ENCODE assay signal across 20 cellular contexts in the genomic region with DNA sequence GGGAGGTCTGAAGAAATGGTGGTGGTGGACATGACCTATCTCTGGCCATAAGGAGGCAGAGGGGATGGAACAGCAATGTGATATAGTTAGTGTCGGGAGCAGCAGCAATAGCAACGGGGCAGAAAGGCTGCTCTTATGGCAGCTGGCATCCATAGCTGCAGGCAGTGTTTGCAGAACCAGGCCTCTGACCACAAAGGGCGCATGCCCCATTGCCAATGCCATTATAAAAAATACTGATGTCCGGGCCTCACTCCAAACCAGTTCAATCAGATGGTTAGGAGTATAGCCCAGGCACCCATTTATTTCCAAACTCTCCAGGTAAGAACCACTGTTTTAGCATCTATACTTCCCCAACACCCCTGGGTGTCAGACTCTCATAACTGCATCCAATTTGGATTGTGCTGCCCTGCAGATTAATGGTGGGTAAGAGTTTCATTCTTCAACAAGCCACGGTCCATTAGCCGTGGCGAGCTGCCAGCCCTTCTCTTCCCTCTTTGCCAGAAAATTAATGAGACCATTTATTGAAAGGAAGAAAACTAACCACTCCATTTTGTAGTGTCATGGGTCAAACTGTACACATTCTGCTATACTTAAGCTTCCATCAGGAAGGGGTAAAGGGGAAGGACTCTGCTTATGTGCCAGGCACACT.
DNase-seq lines count a peak whose midpoint lies in the region; ATAC-seq and TF ChIP-seq lines count a peak whose summit lies in the region.
"Had no signal": no experiment of that assay in that cellular context is flagged by ENCODE, and none has a peak within 500 bp of the region (broad histone marks: within the 10 kb centered on the region; RNA-seq: fewer than 3 reads in every experiment).

No MANE protein-coding gene starts in this region.

- H3K4me3 Mint-ChIP-seq in brain (no peak overlapping the region), immature natural killer cell (no peak overlapping the region)
- H3K4me3 Mint-ChIP-seq in stimulated activated effector memory CD8-positive, alpha-beta T cell treated with anti-CD3 and anti-CD28 coated beads, Interleukin-12 subunit alpha, Interleukin-12 subunit beta, amount 100 ng/mL, for 72 hours, result no peak overlapping the region

- TF ChIP-seq CTCF in brain (conservative IDR thresholded peaks at IDR 0.05), result no peak
- TF ChIP-seq CTCF in GM10248 (IDR thresholded peaks at IDR 0.05; ENCODE audit: control extremely low read depth, extremely low read depth, low read depth, missing control alignments), result no peak
- TF ChIP-seq CTCF in A673 (conservative IDR thresholded peaks at IDR 0.05; ENCODE audit: low read depth, low read length), result no peak

- CTCF ChIA-PET in GM10248 (lab: Yijun Ruan, JAX), result no interaction called here
- CTCF ChIA-PET in A673 (lab: Charles Lee), result no interaction called here

- no peaks in the 10 kb centered on the region for H3K36me3 ChIP-seq in A673 (ENCODE audit: insufficient read depth, low read length, poor library complexity, severe bottlenecking)
- H3K36me3 ChIP-seq: left lung, MG63, sigmoid colon, suprapubic skin had no signal

- H3K27ac ChIP-seq in A673 (ENCODE audit: low read depth, low read length, poor library complexity, severe bottlenecking), result no peak overlapping the region
- H3K27ac ChIP-seq: left lung, sigmoid colon, suprapubic skin had no signal

- H3K9me3 ChIP-seq in A673 (ENCODE audit: low read depth, low read length, poor library complexity, severe bottlenecking), result no peaks in the 10 kb centered on the region
- H3K9me3 ChIP-seq: left lung, MG63, mucosa of descending colon, sigmoid colon, suprapubic skin had no signal

- peaks cover 20% of the 10 kb centered on the region for H3K27me3 Mint-ChIP-seq in brain
- H3K27me3 Mint-ChIP-seq in immature natural killer cell (ENCODE audit: low read depth in 3 of 3), result peaks cover 0 to 3% (median 2%) of the 10 kb centered on the region in 3 donors

- ATAC-seq in stimulated activated effector memory CD8-positive, alpha-beta T cell treated with anti-CD3 and anti-CD28 coated beads, Interleukin-12 subunit alpha, Interleukin-12 subunit beta, amount 100 ng/mL, for 72 hours, result no peak
- ATAC-seq: HCT116, left lung, mucosa of descending colon had no signal

- peaks cover 0 to 4% (median 0%) of the 10 kb centered on the region in 5 experiments for H3K9me3 Mint-ChIP-seq in brain
- peaks cover 3% of the 10 kb centered on the region for H3K9me3 Mint-ChIP-seq in stimulated activated effector memory CD8-positive, alpha-beta T cell treated with anti-CD3 and anti-CD28 coated beads, Interleukin-12 subunit alpha, Interleukin-12 subunit beta, amount 100 ng/mL, for 72 hours
- H3K9me3 Mint-ChIP-seq in immature natural killer cell, result no peaks in the 10 kb centered on the region

- peaks cover 30% of the 10 kb centered on the region for H3K4me1 Mint-ChIP-seq in brain
- no peaks in the 10 kb centered on the region for H3K4me1 Mint-ChIP-seq in stimulated activated effector memory CD8-positive, alpha-beta T cell treated with anti-CD3 and anti-CD28 coated beads, Interleukin-12 subunit alpha, Interleukin-12 subunit beta, amount 100 ng/mL, for 72 hours
- peaks cover 0 to 2% of the 10 kb centered on the region in 2 donors for H3K4me1 Mint-ChIP-seq in immature natural killer cell

- BruUV-seq in A673 (replicated peaks; lab: Mats Ljungman, UMichigan), result no TSS peak

- H3K36me3 Mint-ChIP-seq in brain, result no peaks in the 10 kb centered on the region
- no peaks in the 10 kb centered on the region for H3K36me3 Mint-ChIP-seq in stimulated activated effector memory CD8-positive, alpha-beta T cell treated with anti-CD3 and anti-CD28 coated beads, Interleukin-12 subunit alpha, Interleukin-12 subunit beta, amount 100 ng/mL, for 72 hours
- no peaks in the 10 kb centered on the region for H3K36me3 Mint-ChIP-seq in immature natural killer cell

- no peaks in the 10 kb centered on the region for H3K4me1 ChIP-seq in A673 (ENCODE audit: insufficient read depth, low read length, poor library complexity, severe bottlenecking)
- H3K4me1 ChIP-seq: left lung, sigmoid colon, suprapubic skin had no signal

- intact Hi-C loops in A673 (cut with micrococcal nuclease; ENCODE audit: unreplicated experiment), result no loop called here

- DNase-seq in DMS153 (lab: John Stamatoyannopoulos, UW), result peak; percentile 88
- DNase-seq in NCI-H128 (lab: John Stamatoyannopoulos, UW; ENCODE audit: unreplicated experiment), result peak; percentile 86
- peak; percentile 77 for DNase-seq in NCI-H510A treated with DMSO at 0.1 percent for 48 hours (lab: John Stamatoyannopoulos, UW)
- no peak for DNase-seq in GM10248 (ENCODE audit: extremely low spot score)
- no peak for DNase-seq in A673 (ENCODE audit: low spot score)
- DNase-seq in stimulated activated effector memory CD8-positive, alpha-beta T cell treated with anti-CD3 and anti-CD28 coated beads, Interleukin-12 subunit alpha, Interleukin-12 subunit beta, amount 100 ng/mL, for 72 hours (ENCODE audit: low spot score in 2 of 2), result no peak
- no peak for DNase-seq in immature natural killer cell
- DNase-seq: activated CD4-positive, alpha-beta T cell treated with anti-CD3 and anti-CD28 coated beads for 4 hours; activated CD8-positive, alpha-beta memory T cell treated with anti-CD3 and anti-CD28 coated beads, Interleukin-2, amount 50 U/mL, for 4 hours; aorta; Calu3; left lung; MG63; mucosa of descending colon; sigmoid colon; stimulated activated CD4-positive, alpha-beta T cell treated with anti-CD3 and anti-CD28 coated beads, Interleukin-2, amount 100 ng/mL, for 24 hours; T-helper 9 cell had no signal

- peaks cover 4% of the 10 kb centered on the region for H3K27me3 ChIP-seq in A673 (replicated peaks; ENCODE audit: insufficient read depth, low read depth, low read length, poor library complexity)
- H3K27me3 ChIP-seq: left lung, MG63, sigmoid colon, suprapubic skin had no signal

- POLR2A ChIA-PET in GM10248 (lab: Yijun Ruan, JAX) (no interaction called here), A673 (lab: Charles Lee; ENCODE audit: low non-redundant PET) (no interaction called here)

- no peak overlapping the region for H3K4me3 ChIP-seq in A673 (ENCODE audit: low read depth, low read length, poor library complexity, severe bottlenecking)
- H3K4me3 ChIP-seq: left lung, MG63, mucosa of descending colon, sigmoid colon, suprapubic skin had no signal

- H3K27ac Mint-ChIP-seq in brain (peak overlapping the region in 4 of 5 experiments; percentile 3 to 75 (median 15)), immature natural killer cell (no peak overlapping the region)
- no peak overlapping the region for H3K27ac Mint-ChIP-seq in stimulated activated effector memory CD8-positive, alpha-beta T cell treated with anti-CD3 and anti-CD28 coated beads, Interleukin-12 subunit alpha, Interleukin-12 subunit beta, amount 100 ng/mL, for 72 hours

Comparison
In these comparisons a context has a peak if more than half of its experiments do, and no peak if none do; other contexts are left out.
1. DNase-seq: peak in DMS153 (single experiment), NCI-H128 (single experiment) and NCI-H510A treated with DMSO at 0.1 percent for 48 hours (single experiment); none in GM10248 (single experiment), A673 (single experiment), stimulated activated effector memory CD8-positive, alpha-beta T cell treated with anti-CD3 and anti-CD28 coated beads, Interleukin-12 subunit alpha, Interleukin-12 subunit beta, amount 100 ng/mL, for 72 hours (0 of 2) and immature natural killer cell (0 of 3).
2. H3K27ac Mint-ChIP-seq: peak in brain (4 of 5); none in stimulated activated effector memory CD8-positive, alpha-beta T cell treated with anti-CD3 and anti-CD28 coated beads, Interleukin-12 subunit alpha, Interleukin-12 subunit beta, amount 100 ng/mL, for 72 hours (single experiment) and immature natural killer cell (0 of 6).